12 cellular contexts compared by ENCODE assay signal in the genomic region with DNA sequence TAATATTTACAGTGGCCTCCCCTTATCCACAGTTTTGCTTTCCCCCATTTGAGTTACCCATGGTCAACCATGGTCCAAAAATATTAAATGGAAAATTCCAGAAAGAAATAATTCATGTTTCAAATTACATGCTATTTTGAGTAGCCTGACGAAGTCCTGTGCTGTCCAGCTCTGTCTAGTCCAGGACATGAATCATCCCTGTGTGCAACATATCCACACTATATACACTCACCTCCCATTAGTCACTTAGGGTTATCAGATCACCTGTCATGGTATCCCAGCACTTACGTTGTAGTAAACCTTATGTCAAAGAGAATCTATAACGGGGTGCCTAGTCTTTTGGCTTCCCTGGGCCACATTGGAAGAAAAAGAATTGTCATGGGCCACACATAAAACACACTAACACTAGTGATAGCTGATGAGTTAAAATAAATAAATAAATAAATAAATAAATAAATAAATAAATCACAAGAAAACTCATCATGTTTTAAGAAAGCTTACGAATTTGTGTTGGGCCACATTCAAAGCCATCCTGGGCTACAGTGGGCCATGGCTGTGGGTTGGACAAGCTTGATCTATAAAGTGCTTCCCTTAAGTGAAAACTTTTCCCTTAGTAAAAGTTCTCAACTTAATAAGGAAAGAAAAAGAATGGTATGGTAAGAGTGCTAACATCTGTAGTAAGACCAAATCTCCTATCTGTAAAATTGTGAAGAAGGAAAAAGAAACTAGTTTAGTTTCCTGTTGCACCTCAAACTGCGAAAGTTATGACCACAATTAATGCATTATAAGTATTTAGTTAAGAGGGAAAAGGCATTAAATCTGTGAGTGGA. TPM values are rescaled to one million over a fixed set of nuclear protein-coding genes. Genes with fewer than 3 reads are reported as not detected.
DNase-seq lines count a peak whose midpoint lies in the region; ATAC-seq and TF ChIP-seq lines count a peak whose summit lies in the region.
"Had no signal": no experiment of that assay in that cellular context is flagged by ENCODE, and none has a peak within 500 bp of the region (broad histone marks: within the 10 kb centered on the region; RNA-seq: fewer than 3 reads in every experiment).

No MANE protein-coding gene starts in this region.

- no peak for DNase-seq in activated T-cell treated with anti-CD3 and anti-CD28 coated beads, Interleukin-2, amount 50 U/mL, for 72 hours
- no peak for DNase-seq in activated T-cell treated with anti-CD3 and anti-CD28 coated beads, Interleukin-2, amount 50 U/mL, for 1 hour
- no peak for DNase-seq in T-helper 17 cell
- peak; percentile 84 for DNase-seq in fibroblast of the aortic adventitia (ENCODE audit: low read depth)
- DNase-seq in stimulated activated naive CD8-positive, alpha-beta T cell treated with anti-CD3 and anti-CD28 coated beads, Interleukin-15, amount 100 ng/mL, for 72 hours = no peak
- no peak for DNase-seq in NCI-H526 (lab: John Stamatoyannopoulos, UW)
- DNase-seq: AML-193, erythroblast, kidney, NCI-H526 treated with DMSO at 0.1 percent for 48 hours had no signal

- no peaks in the 10 kb centered on the region for H3K27me3 Mint-ChIP-seq in activated T-cell treated with anti-CD3 and anti-CD28 coated beads, Interleukin-2, amount 50 U/mL, for 72 hours (ENCODE audit: low read depth)
- no peaks in the 10 kb centered on the region for H3K27me3 Mint-ChIP-seq in T-helper 17 cell
- H3K27me3 Mint-ChIP-seq in stimulated activated naive CD8-positive, alpha-beta T cell treated with anti-CD3 and anti-CD28 coated beads, Interleukin-15, amount 100 ng/mL, for 72 hours = no peaks in the 10 kb centered on the region

- no peaks in the 10 kb centered on the region for H3K9me3 ChIP-seq in T-helper 17 cell (ENCODE audit: control insufficient read depth, low read length, poor library complexity, severe bottlenecking)

- no peak for TF ChIP-seq CTCF in fibroblast of the aortic adventitia (IDR thresholded peaks at IDR 0.05; ENCODE audit: insufficient read depth, low read length)

- H3K9me3 Mint-ChIP-seq in activated T-cell treated with anti-CD3 and anti-CD28 coated beads, Interleukin-2, amount 50 U/mL, for 72 hours = no peaks in the 10 kb centered on the region
- H3K9me3 Mint-ChIP-seq in stimulated activated naive CD8-positive, alpha-beta T cell treated with anti-CD3 and anti-CD28 coated beads, Interleukin-15, amount 100 ng/mL, for 72 hours = no peaks in the 10 kb centered on the region

- no peaks in the 10 kb centered on the region for H3K36me3 Mint-ChIP-seq in activated T-cell treated with anti-CD3 and anti-CD28 coated beads, Interleukin-2, amount 50 U/mL, for 72 hours (ENCODE audit: insufficient read depth in 2 of 2)
- no peaks in the 10 kb centered on the region for H3K36me3 Mint-ChIP-seq in T-helper 17 cell (ENCODE audit: low read depth)

- H3K27ac Mint-ChIP-seq in activated T-cell treated with anti-CD3 and anti-CD28 coated beads, Interleukin-2, amount 50 U/mL, for 72 hours = peak overlapping the region; percentile 67
- peak overlapping the region; percentile 67 for H3K27ac Mint-ChIP-seq in T-helper 17 cell
- no peak overlapping the region for H3K27ac Mint-ChIP-seq in stimulated activated naive CD8-positive, alpha-beta T cell treated with anti-CD3 and anti-CD28 coated beads, Interleukin-15, amount 100 ng/mL, for 72 hours

- peak overlapping the region in 1 of 2 donors; percentile 79 for H3K4me3 Mint-ChIP-seq in activated T-cell treated with anti-CD3 and anti-CD28 coated beads, Interleukin-2, amount 50 U/mL, for 72 hours
- peak overlapping the region; percentile 71 for H3K4me3 Mint-ChIP-seq in T-helper 17 cell
- peak overlapping the region; percentile 37 to 43 for H3K4me3 Mint-ChIP-seq in stimulated activated naive CD8-positive, alpha-beta T cell treated with anti-CD3 and anti-CD28 coated beads, Interleukin-15, amount 100 ng/mL, for 72 hours

- no peak for ATAC-seq in activated T-cell treated with anti-CD3 and anti-CD28 coated beads, Interleukin-2, amount 50 U/mL, for 72 hours (replicated peaks in 1 of 2)
- no peak for ATAC-seq in T-helper 17 cell
- ATAC-seq in stimulated activated naive CD8-positive, alpha-beta T cell treated with anti-CD3 and anti-CD28 coated beads, Interleukin-15, amount 100 ng/mL, for 72 hours = no peak
- ATAC-seq in GM21717 (IDR thresholded peaks at IDR 0.05; ENCODE audit: unreplicated experiment) = no peak
- no peak for ATAC-seq in GM21381 (IDR thresholded peaks at IDR 0.05; ENCODE audit: unreplicated experiment)

- peaks cover 10% of the 10 kb centered on the region for H3K4me1 Mint-ChIP-seq in activated T-cell treated with anti-CD3 and anti-CD28 coated beads, Interleukin-2, amount 50 U/mL, for 72 hours (ENCODE audit: low read depth)
- peaks cover 3% of the 10 kb centered on the region for H3K4me1 Mint-ChIP-seq in T-helper 17 cell
- peaks cover 18% of the 10 kb centered on the region for H3K4me1 Mint-ChIP-seq in stimulated activated naive CD8-positive, alpha-beta T cell treated with anti-CD3 and anti-CD28 coated beads, Interleukin-15, amount 100 ng/mL, for 72 hours

- H3K4me3 ChIP-seq in fibroblast of the aortic adventitia (ENCODE audit: low read depth, low read length) = no peak overlapping the region

RNA-seq across cellular contexts. Expression of a gene that starts 15.9 kb away (rescaled TPM):
- total RNA-seq in activated T-cell treated with anti-CD3 and anti-CD28 coated beads, Interleukin-2, amount 50 U/mL, for 72 hours = not detected
- not detected for total RNA-seq in T-helper 17 cell
- total RNA-seq in fibroblast of the aortic adventitia (ENCODE audit: low replicate concordance) = 0.33 and 16.1 TPM in 2 replicates

RNA-seq across cellular contexts. Expression of a gene that starts 35.8 kb away (rescaled TPM):
- not detected for total RNA-seq in activated T-cell treated with anti-CD3 and anti-CD28 coated beads, Interleukin-2, amount 50 U/mL, for 72 hours
- total RNA-seq in T-helper 17 cell (under 1 TPM in 1 of 2 donors, not detected in 1; 0.52 TPM), fibroblast of the aortic adventitia (ENCODE audit: low replicate concordance) (140 and 166 TPM in 2 replicates)

RNA-seq across cellular contexts. Expression of a gene that starts 42.2 kb away (rescaled TPM):
- total RNA-seq in activated T-cell treated with anti-CD3 and anti-CD28 coated beads, Interleukin-2, amount 50 U/mL, for 72 hours = not detected
- total RNA-seq in T-helper 17 cell (not detected), fibroblast of the aortic adventitia (ENCODE audit: low replicate concordance) (14.6 and 65.8 TPM in 2 replicates)

Comparison
In these comparisons a context has a peak if more than half of its experiments do, and no peak if none do; other contexts are left out.
1. H3K27ac Mint-ChIP-seq: peak in activated T-cell treated with anti-CD3 and anti-CD28 coated beads, Interleukin-2, amount 50 U/mL, for 72 hours (single experiment) and T-helper 17 cell (single experiment); none in stimulated activated naive CD8-positive, alpha-beta T cell treated with anti-CD3 and anti-CD28 coated beads, Interleukin-15, amount 100 ng/mL, for 72 hours (0 of 2).
2. RNA of a gene that starts 35.8 kb away (total RNA-seq): 140 to 166 TPM in fibroblast of the aortic adventitia; 0.52 TPM in T-helper 17 cell and not detected in activated T-cell treated with anti-CD3 and anti-CD28 coated beads, Interleukin-2, amount 50 U/mL, for 72 hours; every median in the first group is over 10 times any median in the second.
3. RNA of a gene that starts 42.2 kb away (total RNA-seq): 14.6 to 65.8 TPM in fibroblast of the aortic adventitia; not detected in activated T-cell treated with anti-CD3 and anti-CD28 coated beads, Interleukin-2, amount 50 U/mL, for 72 hours and not detected in T-helper 17 cell; every median in the first group is over 10 times any median in the second.